Comparison of ENCODE assay signal across 8 cellular contexts in the genomic region with DNA sequence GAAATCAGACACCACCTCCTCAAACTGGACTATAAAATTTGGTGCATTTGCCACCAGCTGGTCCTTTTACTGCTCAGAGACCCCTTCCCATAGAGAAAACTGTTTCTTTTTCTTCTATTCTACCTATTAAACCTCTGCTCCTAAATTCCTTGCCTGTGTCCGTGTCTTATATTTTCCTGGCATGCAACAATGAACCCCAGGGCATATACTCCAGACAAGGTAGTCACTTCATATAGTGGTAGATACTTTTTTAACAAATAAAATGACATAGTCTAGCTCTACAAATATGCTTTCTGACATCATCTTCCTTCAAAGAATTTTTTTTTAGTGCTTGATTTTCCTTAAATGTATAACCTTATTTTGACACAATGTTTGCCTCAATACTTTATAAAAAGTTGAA.
"Had no signal": no experiment of that assay in that cellular context is flagged by ENCODE, and none has a peak within 500 bp of the region (broad histone marks: within the 10 kb centered on the region; RNA-seq: fewer than 3 reads in every experiment).

No MANE protein-coding gene starts in this region.

- H2AFZ ChIP-seq: GM23248, GM23338 had no signal

- H3K4me1 ChIP-seq: HAP-1 had no signal

- H3K4me2 ChIP-seq: GM23338 had no signal

- H3K4me3 ChIP-seq: GM23248, GM23338, HAP-1 had no signal

- H3K9ac ChIP-seq: GM23248 had no signal

- DNase-seq: GM23248, GOT3, H7, H9, HCEC 1CT, HFFc6 had no signal

- H3K27ac ChIP-seq: GM23248 had no signal

- H3K9me3 ChIP-seq: HAP-1 had no signal

- H3K36me3 ChIP-seq: HAP-1 had no signal
